22 cellular contexts compared by ENCODE assay signal in the genomic region with DNA sequence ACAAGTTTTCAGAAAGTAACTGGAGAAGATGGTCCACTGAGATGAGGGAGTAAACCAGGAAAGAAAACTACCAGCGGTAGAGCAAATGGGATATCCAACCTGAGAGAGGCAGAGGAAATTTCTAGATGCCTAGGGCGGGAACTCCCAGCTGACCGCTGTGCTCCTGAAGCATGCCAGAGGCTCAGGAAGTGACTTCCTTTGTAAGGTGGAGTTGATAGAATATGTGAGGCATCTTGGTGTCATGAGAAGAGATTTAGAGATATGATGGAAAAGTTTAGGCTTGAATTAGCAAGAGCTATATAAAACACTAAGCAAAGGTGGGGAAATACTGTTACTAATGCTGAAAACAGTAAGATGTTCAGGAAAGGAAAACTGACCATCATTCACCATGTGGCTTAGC.
"Had no signal": no experiment of that assay in that cellular context is flagged by ENCODE, and none has a peak within 500 bp of the region (broad histone marks: within the 10 kb centered on the region; RNA-seq: fewer than 3 reads in every experiment).

No MANE protein-coding gene starts in this region.

- DNase-seq: activated CD4-positive, alpha-beta T cell treated with anti-CD3 and anti-CD28 coated beads, Interleukin-2, amount 50 U/mL, for 4 hours; activated CD4-positive, CD25-positive, alpha-beta regulatory T cell treated with anti-CD3 and anti-CD28 coated beads, Interleukin-2, amount 50 U/mL, for 72 hours; activated effector memory CD4-positive, alpha-beta T cell treated with Interleukin-2 at 50 U/mL for 16 hours; activated naive CD8-positive, alpha-beta T cell treated with anti-CD3 and anti-CD28 coated beads for 36 hours; activated T-cell treated with anti-CD3 and anti-CD28 coated beads for 4 hours; amygdala; body of pancreas; cerebellar nuclear complex; effector CD8-positive, alpha-beta T cell; gastrocnemius medialis; heart left ventricle; immature natural killer cell; left colon; naive thymus-derived CD8-positive, alpha-beta T cell; nucleus accumbens; stimulated activated CD4-positive, alpha-beta T cell treated with anti-CD3 and anti-CD28 coated beads, Interleukin-4, amount 100 ng/mL, for 1 hour; stimulated activated naive CD4-positive, alpha-beta T cell treated with Interleukin-2 at 50 U/mL for 16 hours; T1000; transverse colon had no signal

- H3K36me3 ChIP-seq: gastrocnemius medialis, heart left ventricle, right atrium auricular region, transverse colon had no signal

- ATAC-seq: body of pancreas; gastrocnemius medialis; heart left ventricle; left colon; naive thymus-derived CD8-positive, alpha-beta T cell had no signal

- H3K4me1 ChIP-seq: body of pancreas had no signal

- H3K36me3 Mint-ChIP-seq: activated naive CD8-positive, alpha-beta T cell treated with anti-CD3 and anti-CD28 coated beads for 36 hours; immature natural killer cell; naive thymus-derived CD8-positive, alpha-beta T cell had no signal

- H3K27me3 ChIP-seq: body of pancreas, gastrocnemius medialis, heart left ventricle, right atrium auricular region, transverse colon had no signal

- H3K27ac ChIP-seq: body of pancreas, gastrocnemius medialis, right atrium auricular region, transverse colon had no signal

- H3K4me3 Mint-ChIP-seq: activated naive CD8-positive, alpha-beta T cell treated with anti-CD3 and anti-CD28 coated beads for 36 hours; immature natural killer cell; naive thymus-derived CD8-positive, alpha-beta T cell had no signal

- H3K27ac Mint-ChIP-seq: activated naive CD8-positive, alpha-beta T cell treated with anti-CD3 and anti-CD28 coated beads for 36 hours; immature natural killer cell; naive thymus-derived CD8-positive, alpha-beta T cell; progenitor cell of endocrine pancreas had no signal

- H3K4me3 ChIP-seq: body of pancreas, gastrocnemius medialis, heart left ventricle, lung, right atrium auricular region, transverse colon had no signal

- H3K27me3 Mint-ChIP-seq: activated naive CD8-positive, alpha-beta T cell treated with anti-CD3 and anti-CD28 coated beads for 36 hours; progenitor cell of endocrine pancreas had no signal

- H3K4me1 Mint-ChIP-seq: activated naive CD8-positive, alpha-beta T cell treated with anti-CD3 and anti-CD28 coated beads for 36 hours had no signal

- H3K9me3 ChIP-seq: body of pancreas, gastrocnemius medialis, heart left ventricle, right atrium auricular region, transverse colon had no signal

- H3K9me3 Mint-ChIP-seq: activated naive CD8-positive, alpha-beta T cell treated with anti-CD3 and anti-CD28 coated beads for 36 hours; immature natural killer cell; naive thymus-derived CD8-positive, alpha-beta T cell had no signal
